In the genomic region with DNA sequence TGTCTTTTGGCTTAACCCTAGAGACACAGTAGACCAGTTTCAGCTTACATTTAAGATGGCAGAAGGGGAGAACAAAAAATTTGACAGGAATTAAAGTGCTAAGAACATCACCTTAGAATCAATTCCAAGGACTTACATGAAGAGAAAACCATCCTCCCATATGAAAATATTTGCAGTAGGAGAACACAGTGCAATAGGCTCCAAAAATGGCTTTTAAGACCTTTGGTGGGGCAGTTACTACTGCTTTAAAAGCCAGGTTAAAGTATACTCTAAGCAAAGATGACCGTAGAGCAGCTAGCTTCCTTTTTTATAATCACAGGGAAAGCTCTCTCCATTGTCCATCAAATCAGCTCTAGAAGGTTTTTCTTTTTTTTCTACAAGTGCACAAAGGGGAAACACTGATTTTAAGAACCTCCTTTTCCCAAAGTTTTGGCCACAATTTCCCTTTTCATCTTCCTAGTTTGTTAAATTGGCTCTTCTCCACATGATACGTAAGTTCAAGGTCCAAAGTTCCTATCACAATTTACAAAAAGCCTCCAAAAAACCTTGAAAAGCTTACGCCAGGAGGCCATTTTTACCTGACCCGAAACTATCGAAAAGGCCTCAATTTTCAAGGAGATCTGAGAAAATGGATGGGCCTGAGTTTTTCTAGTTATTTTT, we compare ENCODE assay signal across 10 cellular contexts.
A peak's percentile ranks its signal among the peaks of the same experiment; 100 is the strongest.
DNase-seq lines count a peak whose midpoint lies in the region; ATAC-seq and TF ChIP-seq lines count a peak whose summit lies in the region.
"Had no signal": no experiment of that assay in that cellular context is flagged by ENCODE, and none has a peak within 500 bp of the region (broad histone marks: within the 10 kb centered on the region; RNA-seq: fewer than 3 reads in every experiment).

No MANE protein-coding gene starts in this region.

- H3K4me3 ChIP-seq in Loucy (ENCODE audit: low read length, poor library complexity, severe bottlenecking) (peak overlapping the region; percentile 98), duodenal mucosa (ENCODE audit: low read depth in 1 of 2, low read length in 2 of 2) (peak overlapping the region; percentile 85 to 91)

- no peak for DNase-seq in activated CD4-positive, alpha-beta T cell treated with anti-CD3 and anti-CD28 coated beads for 48 hours
- DNase-seq in kidney tubule cell (ENCODE audit: low spot score): no peak
- DNase-seq: DND-41, MV-4-11 had no signal

- no peaks in the 10 kb centered on the region for H3K9me3 Mint-ChIP-seq in nephron

- H3K9me3 ChIP-seq in Loucy (ENCODE audit: insufficient read depth, low read depth, low read length) (no peaks in the 10 kb centered on the region), duodenal mucosa (ENCODE audit: control insufficient read depth in 1 of 2, low read length in 2 of 2) (no peaks in the 10 kb centered on the region)

- H3K9me2 ChIP-seq in Loucy (replicated peaks; ENCODE audit: low read depth, low read length): no peaks in the 10 kb centered on the region

- H3K27me3 ChIP-seq in Loucy (ENCODE audit: insufficient read depth, low read length, poor library complexity, severe bottlenecking) (peaks cover 9% of the 10 kb centered on the region), duodenal mucosa (ENCODE audit: control insufficient read depth in 1 of 2, insufficient read depth in 2 of 2, low read length in 2 of 2) (no peaks in the 10 kb centered on the region)

- peaks cover 29% of the 10 kb centered on the region; the same call in 1 of the 2 replicates for H3K36me3 ChIP-seq in Loucy (ENCODE audit: insufficient read depth, low read length)
- peaks cover 31 to 35% of the 10 kb centered on the region in 2 donors for H3K36me3 ChIP-seq in duodenal mucosa (ENCODE audit: control insufficient read depth in 1 of 2, insufficient read depth in 2 of 2, low read length in 2 of 2)

- peaks cover 43% of the 10 kb centered on the region for H4K20me1 ChIP-seq in Loucy (ENCODE audit: insufficient read depth, low read length, poor library complexity, severe bottlenecking)

- H3K36me3 Mint-ChIP-seq in nephron (ENCODE audit: low read depth): peaks cover 59% of the 10 kb centered on the region

- H3K4me1 Mint-ChIP-seq in nephron: peaks cover 54% of the 10 kb centered on the region

- H3K4me2 ChIP-seq in Loucy (ENCODE audit: low read depth, low read length, poor library complexity, severe bottlenecking): peak overlapping the region; percentile 91

- peaks cover 18% of the 10 kb centered on the region for H3F3A ChIP-seq in Loucy (ENCODE audit: low read depth)

- H2AFZ ChIP-seq in Loucy (ENCODE audit: low read length): no peak overlapping the region

- H3K4me1 ChIP-seq in Loucy (ENCODE audit: insufficient read depth, low read length, poor library complexity, severe bottlenecking): peaks cover 26% of the 10 kb centered on the region
- H3K4me1 ChIP-seq in duodenal mucosa (ENCODE audit: control insufficient read depth in 1 of 2, insufficient read depth in 2 of 2, low read length in 2 of 2): peaks cover 28 to 32% of the 10 kb centered on the region in 2 donors

- H3K27me3 Mint-ChIP-seq in nephron (ENCODE audit: low read depth): no peaks in the 10 kb centered on the region

- H3K79me2 ChIP-seq in Loucy (ENCODE audit: insufficient read depth, low read length): peaks cover 51% of the 10 kb centered on the region

- peak overlapping the region; percentile 90 to 96 (median 94) for H3K4me3 Mint-ChIP-seq in nephron

- H3K27ac Mint-ChIP-seq in nephron: peak overlapping the region; percentile 95 to 97 (median 95)

- ATAC-seq in GM21825 (IDR thresholded peaks at IDR 0.05; ENCODE audit: unreplicated experiment) (no peak), GM18907 (IDR thresholded peaks at IDR 0.05; ENCODE audit: unreplicated experiment) (no peak)

- peak overlapping the region; percentile 100 for H3K9ac ChIP-seq in Loucy (ENCODE audit: low read depth, low read length, poor library complexity, severe bottlenecking)
- H3K9ac ChIP-seq in duodenal mucosa (ENCODE audit: low read depth in 1 of 2, low read length in 2 of 2): peak overlapping the region; percentile 76 to 97

- TF ChIP-seq CTCF in 22Rv1 (IDR thresholded peaks at IDR 0.05) (no peak), Loucy (conservative IDR thresholded peaks at IDR 0.05; ENCODE audit: low read length) (no peak), nephron (IDR thresholded peaks at IDR 0.05; ENCODE audit: unreplicated experiment in 3 of 3) (no peak)

- peak overlapping the region; percentile 91 for H3K27ac ChIP-seq in 22Rv1
- peak overlapping the region; percentile 88 for H3K27ac ChIP-seq in duodenal mucosa (ENCODE audit: low read depth, low read length)
